ENCODE assay signal across 9 cellular contexts in genomic region chr13:44050450-44051063, GRCh38.
DNase-seq lines count a peak whose midpoint lies in the region; ATAC-seq, FAIRE-seq and TF ChIP-seq lines count a peak whose summit lies in the region.
"Had no signal": no experiment of that assay in that cellular context is flagged by ENCODE, and none has a peak within 500 bp of the region (broad histone marks: within the 10 kb centered on the region; RNA-seq: fewer than 3 reads in every experiment).

No MANE protein-coding gene starts in this region.

- H3K4me1 Mint-ChIP-seq in activated T-cell treated with anti-CD3 and anti-CD28 coated beads, Interleukin-2, amount 50 U/mL, for 4 hours (ENCODE audit: low read depth): peaks cover 1% of the 10 kb centered on the region

- H3K36me3 ChIP-seq in GM06990 (ENCODE audit: control insufficient read depth, insufficient read depth, low read length) (no peaks in the 10 kb centered on the region), OCI-LY3 (replicated peaks; ENCODE audit: low read depth, low read length) (no peaks in the 10 kb centered on the region), psoas muscle (ENCODE audit: insufficient read depth in 1 of 2, low read depth in 1 of 2) (no peaks in the 10 kb centered on the region)

- ATAC-seq in psoas muscle: peak in 3 of 4 donors; percentile 44 to 80 (median 75)
- ATAC-seq in activated T-cell treated with anti-CD3 and anti-CD28 coated beads, Interleukin-2, amount 50 U/mL, for 4 hours: no peak

- H3K79me2 ChIP-seq in OCI-LY3 (ENCODE audit: low read length): no peaks in the 10 kb centered on the region

- H3K4me3 Mint-ChIP-seq in activated T-cell treated with anti-CD3 and anti-CD28 coated beads, Interleukin-2, amount 50 U/mL, for 4 hours: no peak overlapping the region
- H3K4me3 Mint-ChIP-seq: activated naive CD8-positive, alpha-beta T cell had no signal

- DNase-seq in GM06990 (ENCODE audit: extremely low read depth, insufficient read length) (no peak), erythroblast (lab: John Stamatoyannopoulos, UW) (peak; percentile 25 to 53), psoas muscle (no peak), cortex of kidney (lab: John Stamatoyannopoulos, UW) (no peak), NCI-H128 (lab: John Stamatoyannopoulos, UW; ENCODE audit: unreplicated experiment) (no peak)
- no peak for DNase-seq in activated T-cell treated with anti-CD3 and anti-CD28 coated beads, Interleukin-2, amount 50 U/mL, for 4 hours

- H3K36me3 Mint-ChIP-seq in activated T-cell treated with anti-CD3 and anti-CD28 coated beads, Interleukin-2, amount 50 U/mL, for 4 hours (ENCODE audit: insufficient read depth): no peaks in the 10 kb centered on the region
- H3K36me3 Mint-ChIP-seq: activated naive CD8-positive, alpha-beta T cell had no signal

- H3K4me1 ChIP-seq in OCI-LY3 (ENCODE audit: low read length): peaks cover 3% of the 10 kb centered on the region
- H3K4me1 ChIP-seq in psoas muscle: peaks cover 3% of the 10 kb centered on the region

- no peaks in the 10 kb centered on the region for H3K9me3 Mint-ChIP-seq in activated T-cell treated with anti-CD3 and anti-CD28 coated beads, Interleukin-2, amount 50 U/mL, for 4 hours

- H3K27ac ChIP-seq in OCI-LY3 (ENCODE audit: low read length) (no peak overlapping the region), psoas muscle (no peak overlapping the region)

- TF ChIP-seq CTCF in GM06990 (IDR thresholded peaks at IDR 0.05; ENCODE audit: insufficient read depth, low read length, poor library complexity, severe bottlenecking): peak; percentile 58
- TF ChIP-seq CTCF in OCI-LY3 (IDR thresholded peaks at IDR 0.05; ENCODE audit: low read depth, low read length): peak; percentile 65
- TF ChIP-seq CTCF in psoas muscle (IDR thresholded peaks at IDR 0.05): peak; percentile 85

- no peak overlapping the region for H3K4me3 ChIP-seq in GM06990 (replicated peaks; ENCODE audit: low read depth, low read length)
- H3K4me3 ChIP-seq in OCI-LY3 (ENCODE audit: low read length): no peak overlapping the region
- H3K4me3 ChIP-seq in psoas muscle: no peak overlapping the region

- H3K27me3 ChIP-seq in GM06990 (replicated peaks; ENCODE audit: control insufficient read depth, insufficient read depth, low read length) (no peaks in the 10 kb centered on the region), OCI-LY3 (ENCODE audit: low read depth, low read length) (peaks cover 86% of the 10 kb centered on the region), psoas muscle (ENCODE audit: insufficient read depth in 3 of 3, low read length in 2 of 3) (no peaks in the 10 kb centered on the region)

- TF ChIP-seq POLR2A in erythroblast (IDR thresholded peaks at IDR 0.05; ENCODE audit: low read length): no peak

- 25 to 30% (median 26%) methylated on average over 3 of the region's 3 CpGs for WGBS in psoas muscle, 3 donors

- no peak overlapping the region for H3K9ac ChIP-seq in OCI-LY3 (ENCODE audit: low read length)

- no peak overlapping the region for H2AFZ ChIP-seq in OCI-LY3 (ENCODE audit: low read depth, low read length)

- FAIRE-seq in A204.1 (lab: Jason Lieb, UNC): peak; percentile 98

- no peak overlapping the region for H3K4me2 ChIP-seq in OCI-LY3 (ENCODE audit: low read length)

- intact Hi-C loops in psoas muscle (cut with DNase I): loop anchor here in 1 of 2 donors (2.0 to 5.0 kb wide), 2 partner anchors 67 to 388 kb away; no protein-coding TSS in a partner anchor

- H3K9me3 ChIP-seq in OCI-LY3 (ENCODE audit: insufficient read depth, low read length) (no peaks in the 10 kb centered on the region), psoas muscle (no peaks in the 10 kb centered on the region)

- H3K27me3 Mint-ChIP-seq in activated T-cell treated with anti-CD3 and anti-CD28 coated beads, Interleukin-2, amount 50 U/mL, for 4 hours (ENCODE audit: low read depth): peaks cover 30% of the 10 kb centered on the region

- H4K20me1 ChIP-seq in OCI-LY3 (ENCODE audit: insufficient read depth, low read length): no peaks in the 10 kb centered on the region; the same call in 1 of the 2 replicates

Comparison
In these comparisons a context has a peak if more than half of its experiments do, and no peak if none do; other contexts are left out.
1. DNase-seq: peak in erythroblast (2 of 2); none in GM06990 (single experiment), psoas muscle (0 of 2), cortex of kidney (single experiment), NCI-H128 (single experiment) and activated T-cell treated with anti-CD3 and anti-CD28 coated beads, Interleukin-2, amount 50 U/mL, for 4 hours (single experiment).
2. ATAC-seq: peak in psoas muscle (3 of 4); none in activated T-cell treated with anti-CD3 and anti-CD28 coated beads, Interleukin-2, amount 50 U/mL, for 4 hours (0 of 2).
3. Peak in every context shown above with its lines, with median percentiles within 50 percentile points of each other: CTCF ChIP-seq.